Comparison of ENCODE assay signal across 1 cellular context in genomic region chr2:138447889-138448570, GRCh38.
TF ChIP-seq lines count a peak whose summit lies in the region.

No MANE protein-coding gene starts in this region.

TF ChIP-seq in HepG2, 621 proteins besides CTCF, POLR2A, EP300 and RAD21:
- TF ChIP-seq ZNF274 (CRISPR knock-in tag; IDR thresholded peaks at IDR 0.05) (no peak), POGZ (CRISPR knock-in tag; IDR thresholded peaks at IDR 0.05) (0 out of 2 replicates have a peak, but pooled peaks have one; percentile 28), TBX2 (CRISPR knock-in tag; IDR thresholded peaks at IDR 0.05; ENCODE audit: borderline replicate concordance) (no peak), ZNF75D (CRISPR knock-in tag; IDR thresholded peaks at IDR 0.05; ENCODE audit: borderline replicate concordance) (no peak), KAT2B (IDR thresholded peaks at IDR 0.05; ENCODE audit: borderline replicate concordance, low read depth, low read length) (no peak), ZNF652 (CRISPR knock-in tag; IDR thresholded peaks at IDR 0.05; ENCODE audit: borderline replicate concordance, low read depth) (peak; percentile 28; the same call in 1 of the 2 replicates), BHLHE40 (IDR thresholded peaks at IDR 0.05; ENCODE audit: low read length) (no peak), ZNF644 (CRISPR knock-in tag; IDR thresholded peaks at IDR 0.05; ENCODE audit: low read depth) (peak; percentile 68; the same call in 1 of the 2 replicates), ARID5B (CRISPR knock-in tag; IDR thresholded peaks at IDR 0.05) (peak; percentile 37; the same call in 1 of the 2 replicates), HNF4A (CRISPR knock-in tag; IDR thresholded peaks at IDR 0.05) (0 out of 2 replicates have a peak, but pooled peaks have one; percentile 15), ZNF7 (CRISPR knock-in tag; IDR thresholded peaks at IDR 0.05) (peak; percentile 72; the same call in 1 of the 2 replicates), RCOR2 (CRISPR knock-in tag; IDR thresholded peaks at IDR 0.05) (no peak), GFI1 (CRISPR knock-in tag; IDR thresholded peaks at IDR 0.05; ENCODE audit: borderline replicate concordance) (no peak), ZFP91 (CRISPR knock-in tag; IDR thresholded peaks at IDR 0.05; ENCODE audit: borderline replicate concordance) (no peak), NFYC (CRISPR knock-in tag; IDR thresholded peaks at IDR 0.05) (no peak), ZNF629 (CRISPR knock-in tag; conservative IDR thresholded peaks at IDR 0.05) (no peak)
- TF ChIP-seq, protein P1, sequence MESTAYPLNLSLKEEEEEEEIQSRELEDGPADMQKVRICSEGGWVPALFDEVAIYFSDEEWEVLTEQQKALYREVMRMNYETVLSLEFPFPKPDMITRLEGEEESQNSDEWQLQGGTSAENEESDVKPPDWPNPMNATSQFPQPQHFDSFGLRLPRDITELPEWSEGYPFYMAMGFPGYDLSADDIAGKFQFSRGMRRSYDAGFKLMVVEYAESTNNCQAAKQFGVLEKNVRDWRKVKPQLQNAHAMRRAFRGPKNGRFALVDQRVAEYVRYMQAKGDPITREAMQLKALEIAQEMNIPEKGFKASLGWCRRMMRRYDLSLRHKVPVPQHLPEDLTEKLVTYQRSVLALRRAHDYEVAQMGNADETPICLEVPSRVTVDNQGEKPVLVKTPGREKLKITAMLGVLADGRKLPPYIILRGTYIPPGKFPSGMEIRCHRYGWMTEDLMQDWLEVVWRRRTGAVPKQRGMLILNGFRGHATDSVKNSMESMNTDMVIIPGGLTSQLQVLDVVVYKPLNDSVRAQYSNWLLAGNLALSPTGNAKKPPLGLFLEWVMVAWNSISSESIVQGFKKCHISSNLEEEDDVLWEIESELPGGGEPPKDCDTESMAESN (CRISPR knock-in tag; conservative IDR thresholded peaks at IDR 0.05), result no peak
- TF ChIP-seq, protein P2, sequence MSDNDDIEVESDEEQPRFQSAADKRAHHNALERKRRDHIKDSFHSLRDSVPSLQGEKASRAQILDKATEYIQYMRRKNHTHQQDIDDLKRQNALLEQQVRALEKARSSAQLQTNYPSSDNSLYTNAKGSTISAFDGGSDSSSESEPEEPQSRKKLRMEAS (IDR thresholded peaks at IDR 0.05), result no peak
